In genomic region chr20:43565758-43566104, GRCh38 we compare ENCODE assay signal across 28 cellular contexts.
"Had no signal": no experiment of that assay in that cellular context is flagged by ENCODE, and none has a peak within 500 bp of the region (broad histone marks: within the 10 kb centered on the region; RNA-seq: fewer than 3 reads in every experiment).

No MANE protein-coding gene starts in this region.

- H3K36me3 Mint-ChIP-seq: activated naive CD4-positive, alpha-beta T cell treated with anti-CD3 and anti-CD28 coated beads, Interleukin-2, amount 50 U/mL, for 24 hours; stimulated activated memory B cell treated with anti-CD40 and anti-IgM and Interleukin-4, amounts not matched to agents 10 μg/mL and 1 μg/mL and 100 μg/mL, for 72 hours had no signal

- H3K4me2 ChIP-seq: smooth muscle cell had no signal

- DNase-seq: activated B cell treated with CpG ODN at 0.5 μM for 24 hours; activated CD4-positive, alpha-beta T cell treated with anti-CD3 and anti-CD28 coated beads, Interleukin-2, amount 50 U/mL, for 1 hour; activated CD8-positive, alpha-beta T cell treated with anti-CD3 and anti-CD28 coated beads for 36 hours; activated naive CD8-positive, alpha-beta T cell treated with anti-CD3 and anti-CD28 coated beads, Interleukin-2, amount 50 U/mL, for 24 hours; activated T-cell treated with anti-CD3 and anti-CD28 coated beads, Interleukin-2, amount 50 U/mL, for 4 hours; cortex of kidney; lower lobe of right lung; mesendoderm; mucosa of descending colon; retina; sigmoid colon; stimulated activated CD4-positive, alpha-beta T cell treated with anti-CD3 and anti-CD28 coated beads, Interleukin-1b, Interleukin-23, amount 100 ng/mL, for 48 hours; stimulated activated CD4-positive, alpha-beta T cell treated with anti-CD3 and anti-CD28 coated beads, Interleukin-4, amount 100 ng/mL, for 4 hours; stimulated activated CD8-positive, alpha-beta memory T cell treated with anti-CD3 and anti-CD28 coated beads, Interleukin-4, amount 100 ng/mL, for 48 hours; stimulated activated naive CD8-positive, alpha-beta T cell treated with anti-CD3 and anti-CD28 coated beads, Interleukin-15, amount 100 ng/mL, for 72 hours; T-helper 1 cell had no signal

- H3K4me1 ChIP-seq: breast epithelium, gastroesophageal sphincter, lower lobe of right lung, prostate gland, sigmoid colon, suprapubic skin, tibial nerve had no signal

- H3K27ac Mint-ChIP-seq: activated B cell treated with CpG ODN at 0.5 μM for 24 hours; activated CD8-positive, alpha-beta T cell treated with anti-CD3 and anti-CD28 coated beads for 36 hours; activated naive CD4-positive, alpha-beta T cell treated with anti-CD3 and anti-CD28 coated beads, Interleukin-2, amount 50 U/mL, for 24 hours; activated naive CD8-positive, alpha-beta T cell treated with anti-CD3 and anti-CD28 coated beads, Interleukin-2, amount 50 U/mL, for 24 hours; activated T-helper 2 cell treated with anti-CD3 and anti-CD28 coated beads, Interferon-gamma antibody, Interleukin-2, Interleukin-4, amounts not matched to agents 10 μg/mL and 5 μg/mL and 100 μg/mL, durations not matched to agents 14 hours and 24 hours and 36 hours; nephron; stimulated activated memory B cell treated with anti-CD40 and anti-IgM and Interleukin-4, amounts not matched to agents 10 μg/mL and 1 μg/mL and 100 μg/mL, for 72 hours; stimulated activated naive CD8-positive, alpha-beta T cell treated with anti-CD3 and anti-CD28 coated beads, Interleukin-15, amount 100 ng/mL, for 72 hours; T-helper 2 cell treated with Interferon-gamma antibody and Interleukin-4, amounts not matched to agents 5 μg/mL and 100 μg/mL, for 36 hours had no signal

- H3K9me3 Mint-ChIP-seq: activated B cell treated with CpG ODN at 0.5 μM for 24 hours; activated CD8-positive, alpha-beta T cell treated with anti-CD3 and anti-CD28 coated beads for 36 hours; activated naive CD4-positive, alpha-beta T cell treated with anti-CD3 and anti-CD28 coated beads, Interleukin-2, amount 50 U/mL, for 24 hours; activated naive CD8-positive, alpha-beta T cell treated with anti-CD3 and anti-CD28 coated beads, Interleukin-2, amount 50 U/mL, for 24 hours; activated T-cell treated with anti-CD3 and anti-CD28 coated beads, Interleukin-2, amount 50 U/mL, for 4 hours; activated T-helper 2 cell treated with anti-CD3 and anti-CD28 coated beads, Interferon-gamma antibody, Interleukin-2, Interleukin-4, amounts not matched to agents 10 μg/mL and 5 μg/mL and 100 μg/mL, durations not matched to agents 14 hours and 24 hours and 36 hours; nephron; stimulated activated memory B cell treated with anti-CD40 and anti-IgM and Interleukin-4, amounts not matched to agents 10 μg/mL and 1 μg/mL and 100 μg/mL, for 72 hours; stimulated activated naive CD8-positive, alpha-beta T cell treated with anti-CD3 and anti-CD28 coated beads, Interleukin-15, amount 100 ng/mL, for 72 hours; T-helper 2 cell treated with Interferon-gamma antibody and Interleukin-4, amounts not matched to agents 5 μg/mL and 100 μg/mL, for 36 hours had no signal

- H3K4me1 Mint-ChIP-seq: activated B cell treated with CpG ODN at 0.5 μM for 24 hours; activated naive CD4-positive, alpha-beta T cell treated with anti-CD3 and anti-CD28 coated beads, Interleukin-2, amount 50 U/mL, for 24 hours; activated naive CD8-positive, alpha-beta T cell treated with anti-CD3 and anti-CD28 coated beads, Interleukin-2, amount 50 U/mL, for 24 hours; nephron; stimulated activated memory B cell treated with anti-CD40 and anti-IgM and Interleukin-4, amounts not matched to agents 10 μg/mL and 1 μg/mL and 100 μg/mL, for 72 hours; stimulated activated naive CD8-positive, alpha-beta T cell treated with anti-CD3 and anti-CD28 coated beads, Interleukin-15, amount 100 ng/mL, for 72 hours had no signal

- H3K4me3 Mint-ChIP-seq: activated B cell treated with CpG ODN at 0.5 μM for 24 hours; activated CD8-positive, alpha-beta T cell treated with anti-CD3 and anti-CD28 coated beads for 36 hours; activated naive CD4-positive, alpha-beta T cell treated with anti-CD3 and anti-CD28 coated beads, Interleukin-2, amount 50 U/mL, for 24 hours; activated naive CD8-positive, alpha-beta T cell treated with anti-CD3 and anti-CD28 coated beads, Interleukin-2, amount 50 U/mL, for 24 hours; activated T-cell treated with anti-CD3 and anti-CD28 coated beads, Interleukin-2, amount 50 U/mL, for 4 hours; nephron; stimulated activated memory B cell treated with anti-CD40 and anti-IgM and Interleukin-4, amounts not matched to agents 10 μg/mL and 1 μg/mL and 100 μg/mL, for 72 hours; stimulated activated naive CD8-positive, alpha-beta T cell treated with anti-CD3 and anti-CD28 coated beads, Interleukin-15, amount 100 ng/mL, for 72 hours; T-helper 2 cell treated with Interferon-gamma antibody and Interleukin-4, amounts not matched to agents 5 μg/mL and 100 μg/mL, for 36 hours had no signal

- H3K27ac ChIP-seq: breast epithelium, gastroesophageal sphincter, lower lobe of right lung, neutrophil, prostate gland, sigmoid colon, suprapubic skin, tibial nerve had no signal

- ATAC-seq: activated CD8-positive, alpha-beta T cell treated with anti-CD3 and anti-CD28 coated beads for 36 hours; activated T-cell treated with anti-CD3 and anti-CD28 coated beads, Interleukin-2, amount 50 U/mL, for 4 hours; gastroesophageal sphincter; lower lobe of right lung; mucosa of descending colon; stimulated activated memory B cell treated with anti-CD40 and anti-IgM and Interleukin-4, amounts not matched to agents 10 μg/mL and 1 μg/mL and 100 μg/mL, for 72 hours; stimulated activated naive CD8-positive, alpha-beta T cell treated with anti-CD3 and anti-CD28 coated beads, Interleukin-15, amount 100 ng/mL, for 72 hours had no signal

- H3K9me3 ChIP-seq: breast epithelium, gastroesophageal sphincter, lower lobe of right lung, mucosa of descending colon, neutrophil, prostate gland, sigmoid colon, suprapubic skin, tibial nerve had no signal

- H3K27me3 Mint-ChIP-seq: activated B cell treated with CpG ODN at 0.5 μM for 24 hours; activated CD8-positive, alpha-beta T cell treated with anti-CD3 and anti-CD28 coated beads for 36 hours; activated naive CD4-positive, alpha-beta T cell treated with anti-CD3 and anti-CD28 coated beads, Interleukin-2, amount 50 U/mL, for 24 hours; activated naive CD8-positive, alpha-beta T cell treated with anti-CD3 and anti-CD28 coated beads, Interleukin-2, amount 50 U/mL, for 24 hours; stimulated activated memory B cell treated with anti-CD40 and anti-IgM and Interleukin-4, amounts not matched to agents 10 μg/mL and 1 μg/mL and 100 μg/mL, for 72 hours; stimulated activated naive CD8-positive, alpha-beta T cell treated with anti-CD3 and anti-CD28 coated beads, Interleukin-15, amount 100 ng/mL, for 72 hours had no signal

- H3K4me3 ChIP-seq: breast epithelium, gastroesophageal sphincter, lower lobe of right lung, mucosa of descending colon, prostate gland, sigmoid colon, smooth muscle cell, suprapubic skin, tibial nerve had no signal

- H3K27me3 ChIP-seq: breast epithelium, gastroesophageal sphincter, neutrophil, sigmoid colon, suprapubic skin, tibial nerve had no signal

- H3K36me3 ChIP-seq: breast epithelium, gastroesophageal sphincter, lower lobe of right lung, neutrophil, prostate gland, sigmoid colon, suprapubic skin had no signal
